In the genomic region with DNA sequence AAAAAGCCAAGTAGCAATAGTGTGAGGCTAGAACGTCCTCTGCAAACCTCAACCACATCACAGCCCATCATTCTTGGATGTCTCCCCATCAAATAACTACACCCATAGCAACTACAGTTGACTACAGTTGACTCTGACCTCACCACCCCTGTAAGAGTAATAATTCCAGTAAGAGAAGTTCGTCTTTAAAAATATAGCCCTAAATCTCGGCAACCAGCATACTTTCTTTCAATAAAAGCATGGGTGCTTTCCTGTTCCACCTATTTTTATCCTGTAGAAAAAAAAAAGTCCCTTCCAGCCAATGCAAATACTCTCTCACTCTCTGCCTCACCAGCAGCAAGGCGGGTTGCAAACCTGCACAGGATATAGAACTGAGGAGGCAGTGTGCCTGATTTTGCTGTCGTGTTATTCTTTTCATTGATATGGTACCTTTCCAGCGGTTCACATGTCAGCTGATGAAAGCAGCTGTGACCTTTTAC, we compare ENCODE assay signal across 13 cellular contexts.
A peak's percentile ranks its signal among the peaks of the same experiment; 100 is the strongest.
DNase-seq lines count a peak whose midpoint lies in the region; ATAC-seq, FAIRE-seq and TF ChIP-seq lines count a peak whose summit lies in the region.
"Had no signal": no experiment of that assay in that cellular context is flagged by ENCODE, and none has a peak within 500 bp of the region (broad histone marks: within the 10 kb centered on the region; RNA-seq: fewer than 3 reads in every experiment).

No MANE protein-coding gene starts in this region.

- H4K20me1 ChIP-seq in HepG2 (ENCODE audit: insufficient read depth, low read length), result no peaks in the 10 kb centered on the region

- H3K4me1 ChIP-seq in liver (ENCODE audit: control insufficient read depth in 4 of 4, insufficient read depth in 4 of 4, low read length in 3 of 4), result peaks cover 2 to 16% (median 15%) of the 10 kb centered on the region in 4 donors
- peaks cover 2% of the 10 kb centered on the region for H3K4me1 ChIP-seq in HepG2 (ENCODE audit: insufficient read depth, low read length)
- H3K4me1 ChIP-seq in CD8-positive, alpha-beta T cell (ENCODE audit: insufficient read depth, low read length), result no peaks in the 10 kb centered on the region

- peak overlapping the region; percentile 10 to 60 (median 46) for H3K27ac Mint-ChIP-seq in IgD-negative memory B cell
- H3K27ac Mint-ChIP-seq in CD8-positive, alpha-beta T cell, result no peak overlapping the region
- no peak overlapping the region for H3K27ac Mint-ChIP-seq in effector memory CD8-positive, alpha-beta T cell
- no peak overlapping the region for H3K27ac Mint-ChIP-seq in activated CD8-positive, alpha-beta T cell treated with anti-CD3 and anti-CD28 coated beads, Interleukin-2, amount 10 ng/mL, durations not matched to agents 7 days and 5 days
- H3K27ac Mint-ChIP-seq: natural killer cell had no signal

- H3K79me2 ChIP-seq in HepG2 (ENCODE audit: insufficient read depth, low read length), result no peaks in the 10 kb centered on the region

- no peak for TF ChIP-seq RAD21 in liver (IDR thresholded peaks at IDR 0.05)
- no peak for TF ChIP-seq RAD21 in HepG2 (CRISPR knock-in tag; IDR thresholded peaks at IDR 0.05)

- H3K9ac ChIP-seq in liver (ENCODE audit: low read depth in 1 of 2, low read length in 2 of 2) (no peak overlapping the region), HepG2 (ENCODE audit: insufficient read depth, low read depth, low read length) (no peak overlapping the region)

- peaks cover 27 to 41% (median 32%) of the 10 kb centered on the region in 3 donors for H3K4me1 Mint-ChIP-seq in IgD-negative memory B cell
- peaks cover 10% of the 10 kb centered on the region for H3K4me1 Mint-ChIP-seq in CD8-positive, alpha-beta T cell (ENCODE audit: low read depth)
- peaks cover 16 to 19% of the 10 kb centered on the region in 2 donors for H3K4me1 Mint-ChIP-seq in effector memory CD8-positive, alpha-beta T cell (ENCODE audit: low read depth in 2 of 2)
- peaks cover 18% of the 10 kb centered on the region for H3K4me1 Mint-ChIP-seq in activated CD8-positive, alpha-beta T cell treated with anti-CD3 and anti-CD28 coated beads, Interleukin-2, amount 10 ng/mL, durations not matched to agents 7 days and 5 days (ENCODE audit: low read depth)

- TF ChIP-seq EP300 in HepG2 (IDR thresholded peaks at IDR 0.05; ENCODE audit: low read depth in 2 of 2, low read length in 2 of 2), result no peak
- no peak for TF ChIP-seq EP300 in HepG2 (CRISPR knock-in tag; IDR thresholded peaks at IDR 0.05; ENCODE audit: borderline replicate concordance)

- no peaks in the 10 kb centered on the region for H3K36me3 Mint-ChIP-seq in IgD-negative memory B cell
- no peaks in the 10 kb centered on the region for H3K36me3 Mint-ChIP-seq in CD8-positive, alpha-beta T cell
- no peaks in the 10 kb centered on the region for H3K36me3 Mint-ChIP-seq in effector memory CD8-positive, alpha-beta T cell (ENCODE audit: insufficient read depth)
- no peaks in the 10 kb centered on the region for H3K36me3 Mint-ChIP-seq in activated CD8-positive, alpha-beta T cell treated with anti-CD3 and anti-CD28 coated beads, Interleukin-2, amount 10 ng/mL, durations not matched to agents 7 days and 5 days (ENCODE audit: low read depth)
- H3K36me3 Mint-ChIP-seq: natural killer cell had no signal

- no peak overlapping the region for H2AFZ ChIP-seq in HepG2 (ENCODE audit: low read length)

- no peak for FAIRE-seq in HepG2 (lab: Jason Lieb, UNC)

- POLR2A ChIA-PET in HepG2 (lab: Yijun Ruan, JAX), result no interaction called here
- POLR2A ChIA-PET in CD8-positive, alpha-beta T cell (lab: Charles Lee), result no interaction called here
- POLR2A ChIA-PET in activated CD8-positive, alpha-beta T cell treated with anti-CD3 and anti-CD28 coated beads, Interleukin-2, amount 10 ng/mL, durations not matched to agents 7 days and 5 days (lab: Charles Lee), result no interaction called here

- 27% methylated on average over 6 of the region's 6 CpGs for WGBS in liver
- whole genome bisulfite sequencing in HepG2 (ENCODE audit: low lambda C conversion rate), result 13% methylated on average over 6 of the region's 6 CpGs

- H3K27ac ChIP-seq in liver (ENCODE audit: low read depth in 1 of 2, low read length in 2 of 2) (peak overlapping the region; percentile 60 to 64), HepG2 (ENCODE audit: extremely low read length, insufficient read depth, low read length) (no peak overlapping the region)
- no peak overlapping the region for H3K27ac ChIP-seq in CD8-positive, alpha-beta T cell (ENCODE audit: low read depth, low read length)

- TF ChIP-seq POLR2A in HepG2 (IDR thresholded peaks at IDR 0.05; ENCODE audit: insufficient read depth in 1 of 2, low read depth in 2 of 2, low read length in 2 of 2), result no peak

- H3K9me3 ChIP-seq in liver (ENCODE audit: control insufficient read depth in 4 of 4, low read length in 3 of 4), result no peaks in the 10 kb centered on the region
- no peaks in the 10 kb centered on the region for H3K9me3 ChIP-seq in HepG2 (ENCODE audit: low read length)
- no peaks in the 10 kb centered on the region for H3K9me3 ChIP-seq in CD8-positive, alpha-beta T cell (ENCODE audit: low read length)

- H3K27me3 ChIP-seq in liver (ENCODE audit: control insufficient read depth in 4 of 4, insufficient read depth in 4 of 4, low read length in 3 of 4) (no peaks in the 10 kb centered on the region), HepG2 (ENCODE audit: control insufficient read depth in 1 of 2, insufficient read depth in 2 of 2, low read length in 2 of 2) (peaks cover 0 to 14% of the 10 kb centered on the region in 2 experiments; a peak in 3 of 5 replicates)
- no peaks in the 10 kb centered on the region for H3K27me3 ChIP-seq in CD8-positive, alpha-beta T cell (ENCODE audit: insufficient read depth, low read length)

- intact Hi-C loops in HepG2 (cut with micrococcal nuclease; ENCODE audit: unreplicated experiment), result no loop called here
- intact Hi-C loops in CD8-positive, alpha-beta T cell (cut with DNase I, micrococcal nuclease), result no loop called here

- TF ChIP-seq CTCF in liver (IDR thresholded peaks at IDR 0.05; ENCODE audit: low read depth, low read length, missing input control) (no peak), HepG2 (CRISPR knock-in tag; IDR thresholded peaks at IDR 0.05) (no peak)
- no peak for TF ChIP-seq CTCF in CD8-positive, alpha-beta T cell (IDR thresholded peaks at IDR 0.05)

- BruUV-seq in HepG2 (replicated peaks; lab: Mats Ljungman, UMichigan), result no TSS peak

- H3K36me3 ChIP-seq in liver (ENCODE audit: control insufficient read depth in 4 of 4, insufficient read depth in 3 of 4, low read depth in 1 of 4, low read length in 3 of 4) (no peaks in the 10 kb centered on the region), HepG2 (replicated peaks in 1 of 2; ENCODE audit: control insufficient read depth in 1 of 2, insufficient read depth in 2 of 2, low read length in 2 of 2) (no peaks in the 10 kb centered on the region)
- no peaks in the 10 kb centered on the region for H3K36me3 ChIP-seq in CD8-positive, alpha-beta T cell (ENCODE audit: insufficient read depth, low read length)

- CTCF ChIA-PET in HepG2 (lab: Yijun Ruan, JAX; ENCODE audit: low intra/inter-chr PET ratio, low total read pairs), result no interaction called here
- CTCF ChIA-PET in CD8-positive, alpha-beta T cell (lab: Charles Lee), result no interaction called here
- CTCF ChIA-PET in activated CD8-positive, alpha-beta T cell treated with anti-CD3 and anti-CD28 coated beads, Interleukin-2, amount 10 ng/mL, durations not matched to agents 7 days and 5 days (lab: Charles Lee), result no interaction called here

- no peak for DNase-seq in HepG2 (ENCODE audit: low spot score)
- DNase-seq in CD8-positive, alpha-beta T cell, result no peak
- no peak for DNase-seq in stimulated activated CD4-positive, alpha-beta T cell treated with anti-CD3 and anti-CD28 coated beads, Interleukin-2, amount 100 ng/mL, for 24 hours
- no peak for DNase-seq in effector memory CD8-positive, alpha-beta T cell
- DNase-seq in activated CD8-positive, alpha-beta T cell treated with anti-CD3 and anti-CD28 coated beads, Interleukin-2, amount 10 ng/mL, durations not matched to agents 7 days and 5 days, result no peak
- DNase-seq: ACHN; activated naive CD4-positive, alpha-beta T cell treated with Interleukin-2 at 50 U/mL for 16 hours; dermis blood vessel endothelial cell; natural killer cell; NCI-H446 had no signal

- ATAC-seq in HepG2 (no peak), HG02623 (IDR thresholded peaks at IDR 0.05; ENCODE audit: unreplicated experiment) (peak; percentile 29)
- no peak for ATAC-seq in CD8-positive, alpha-beta T cell
- ATAC-seq in effector memory CD8-positive, alpha-beta T cell (replicated peaks), result no peak
- no peak for ATAC-seq in activated CD8-positive, alpha-beta T cell treated with anti-CD3 and anti-CD28 coated beads, Interleukin-2, amount 10 ng/mL, durations not matched to agents 7 days and 5 days
- ATAC-seq: natural killer cell had no signal

- H3K9me3 Mint-ChIP-seq in IgD-negative memory B cell, result peaks cover 0 to 2% (median 0%) of the 10 kb centered on the region in 3 donors
- no peaks in the 10 kb centered on the region for H3K9me3 Mint-ChIP-seq in CD8-positive, alpha-beta T cell
- H3K9me3 Mint-ChIP-seq in effector memory CD8-positive, alpha-beta T cell, result no peaks in the 10 kb centered on the region
- no peaks in the 10 kb centered on the region for H3K9me3 Mint-ChIP-seq in activated CD8-positive, alpha-beta T cell treated with anti-CD3 and anti-CD28 coated beads, Interleukin-2, amount 10 ng/mL, durations not matched to agents 7 days and 5 days (ENCODE audit: insufficient read depth)
- H3K9me3 Mint-ChIP-seq: natural killer cell had no signal

- peaks cover 11% of the 10 kb centered on the region for H3K27me3 Mint-ChIP-seq in IgD-negative memory B cell
- peaks cover 22% of the 10 kb centered on the region for H3K27me3 Mint-ChIP-seq in CD8-positive, alpha-beta T cell (ENCODE audit: low read depth)
- H3K27me3 Mint-ChIP-seq in effector memory CD8-positive, alpha-beta T cell, result peaks cover 40 to 78% of the 10 kb centered on the region in 2 donors
- H3K27me3 Mint-ChIP-seq in activated CD8-positive, alpha-beta T cell treated with anti-CD3 and anti-CD28 coated beads, Interleukin-2, amount 10 ng/mL, durations not matched to agents 7 days and 5 days (ENCODE audit: low read depth), result peaks cover 36% of the 10 kb centered on the region

- H3K4me3 ChIP-seq in liver (ENCODE audit: low read depth in 1 of 3, low read length in 3 of 3) (no peak overlapping the region), HepG2 (replicated peaks in 1 of 3; ENCODE audit: insufficient read depth in 1 of 3, low read depth in 2 of 3, low read length in 3 of 3) (no peak overlapping the region)
- H3K4me3 ChIP-seq in CD8-positive, alpha-beta T cell (ENCODE audit: low read depth, low read length), result no peak overlapping the region

- in situ Hi-C loops in HepG2 (cut with HindIII; ENCODE audit: extremely low pct_ligation_motif_present, low pct_unique_long_range_greater_than_20kb), result no loop called here

- peak overlapping the region; percentile 9 to 73 (median 50) for H3K4me3 Mint-ChIP-seq in IgD-negative memory B cell
- no peak overlapping the region for H3K4me3 Mint-ChIP-seq in CD8-positive, alpha-beta T cell
- H3K4me3 Mint-ChIP-seq in effector memory CD8-positive, alpha-beta T cell, result no peak overlapping the region
- H3K4me3 Mint-ChIP-seq in activated CD8-positive, alpha-beta T cell treated with anti-CD3 and anti-CD28 coated beads, Interleukin-2, amount 10 ng/mL, durations not matched to agents 7 days and 5 days, result no peak overlapping the region
- H3K4me3 Mint-ChIP-seq: natural killer cell had no signal

- H3K4me2 ChIP-seq in HepG2 (ENCODE audit: low read depth, low read length), result no peak overlapping the region

TF ChIP-seq in HepG2, 621 proteins besides CTCF, POLR2A, EP300 and RAD21 (continues in another document):
- TF ChIP-seq HOXA9 (CRISPR knock-in tag; IDR thresholded peaks at IDR 0.05; ENCODE audit: borderline replicate concordance), result no peak

Comparison
In these comparisons a context has a peak if more than half of its experiments do, and no peak if none do; other contexts are left out.
1. H3K27ac ChIP-seq: peak in liver (2 of 2); none in HepG2 (single experiment) and CD8-positive, alpha-beta T cell (single experiment).
2. H3K27ac Mint-ChIP-seq: peak in IgD-negative memory B cell (3 of 3); none in CD8-positive, alpha-beta T cell (single experiment), effector memory CD8-positive, alpha-beta T cell (0 of 2) and activated CD8-positive, alpha-beta T cell treated with anti-CD3 and anti-CD28 coated beads, Interleukin-2, amount 10 ng/mL, durations not matched to agents 7 days and 5 days (single experiment).
3. H3K4me3 Mint-ChIP-seq: peak in IgD-negative memory B cell (4 of 4); none in CD8-positive, alpha-beta T cell (single experiment), effector memory CD8-positive, alpha-beta T cell (0 of 2) and activated CD8-positive, alpha-beta T cell treated with anti-CD3 and anti-CD28 coated beads, Interleukin-2, amount 10 ng/mL, durations not matched to agents 7 days and 5 days (single experiment).